ENCODE assay signal across 16 cellular contexts in genomic region chr16:81136331-81137011, GRCh38. TPM values are rescaled to one million over a fixed set of nuclear protein-coding genes. Genes with fewer than 3 reads are reported as not detected.
DNase-seq lines count a peak whose midpoint lies in the region; TF ChIP-seq lines count a peak whose summit lies in the region.
"Had no signal": no experiment of that assay in that cellular context is flagged by ENCODE, and none has a peak within 500 bp of the region (broad histone marks: within the 10 kb centered on the region; RNA-seq: fewer than 3 reads in every experiment).

No MANE protein-coding gene starts in this region.

- H3K23ac ChIP-seq in mesenchymal stem cell (ENCODE audit: low read length in 2 of 2): no peak overlapping the region

- TF ChIP-seq CTCF in mammary epithelial cell (conservative IDR thresholded peaks at IDR 0.05 in 1 of 2, IDR thresholded peaks at IDR 0.05 in 1 of 2; ENCODE audit: extremely low read depth in 1 of 2, insufficient read depth in 1 of 2, low read depth in 1 of 2, low read length in 2 of 2) (no peak), testis (IDR thresholded peaks at IDR 0.05) (no peak)

- in situ Hi-C loops in mammary epithelial cell (cut with MboI; ENCODE audit: low sequenced_read_pairs in 2 of 2): no loop called here

- dilution Hi-C loops in mammary epithelial cell (cut with HindIII; ENCODE audit: low sequenced_read_pairs): no loop called here

- no peaks in the 10 kb centered on the region for H4K20me1 ChIP-seq in mammary epithelial cell (ENCODE audit: insufficient read depth, low read length)

- no peak overlapping the region for H2AK5ac ChIP-seq in mesenchymal stem cell (ENCODE audit: low read length, severe bottlenecking)

- H3K36me3 ChIP-seq in mammary epithelial cell (ENCODE audit: insufficient read depth, low read length) (no peaks in the 10 kb centered on the region), mesenchymal stem cell (ENCODE audit: control insufficient read depth in 1 of 2, insufficient read depth in 2 of 2, low read depth in 1 of 2, low read length in 2 of 2) (no peaks in the 10 kb centered on the region), testis (ENCODE audit: low read depth, missing control alignments) (no peaks in the 10 kb centered on the region)

- H3K9ac ChIP-seq in mammary epithelial cell (ENCODE audit: insufficient read depth, low read length) (no peak overlapping the region), mesenchymal stem cell (ENCODE audit: low read length) (peak overlapping the region; percentile 74)

- TF ChIP-seq POLR2A in testis (IDR thresholded peaks at IDR 0.05): no peak

- peak overlapping the region; percentile 52 for H3K4me2 ChIP-seq in mammary epithelial cell (ENCODE audit: insufficient read depth, low read depth, low read length)
- H3K4me2 ChIP-seq in mesenchymal stem cell (ENCODE audit: low read length, poor library complexity, severe bottlenecking): no peak overlapping the region
- H3K4me2 ChIP-seq: smooth muscle cell had no signal

- BruUV-seq in mammary epithelial cell (replicated peaks; lab: Mats Ljungman, UMichigan): no TSS peak

- no peak overlapping the region for H4K8ac ChIP-seq in mesenchymal stem cell (ENCODE audit: low read length)

- no peak overlapping the region for H3K18ac ChIP-seq in mesenchymal stem cell (ENCODE audit: low read depth in 1 of 2, low read length in 2 of 2)

- H3K9me3 ChIP-seq in mammary epithelial cell (replicated peaks; ENCODE audit: insufficient read depth, low read length) (no peaks in the 10 kb centered on the region), mesenchymal stem cell (ENCODE audit: control insufficient read depth, low read length) (no peaks in the 10 kb centered on the region), testis (no peaks in the 10 kb centered on the region)

- H2BK15ac ChIP-seq in mesenchymal stem cell (ENCODE audit: low read depth, poor library complexity, severe bottlenecking): no peak overlapping the region

- no peak overlapping the region for H2BK120ac ChIP-seq in mesenchymal stem cell (ENCODE audit: low read depth, low read length)

- H2BK5ac ChIP-seq in mesenchymal stem cell (ENCODE audit: low read depth, low read length, poor library complexity, severe bottlenecking): no peak overlapping the region

- no peak overlapping the region for H3K27ac ChIP-seq in mammary epithelial cell (ENCODE audit: insufficient read depth, low read depth, low read length)
- H3K27ac ChIP-seq in mesenchymal stem cell (ENCODE audit: low read length, poor library complexity, severe bottlenecking): no peak overlapping the region
- H3K27ac ChIP-seq in testis: peak overlapping the region; percentile 7 to 59

- peak; percentile 24 for DNase-seq in NCI-H1436 (lab: John Stamatoyannopoulos, UW)
- DNase-seq in NCI-H1436 treated with DMSO at 0.1 percent for 48 hours (lab: John Stamatoyannopoulos, UW): no peak
- DNase-seq in mammary epithelial cell: no peak
- DNase-seq in mesenchymal stem cell: no peak
- DNase-seq in testis: no peak
- no peak for DNase-seq in activated CD4-positive, alpha-beta T cell treated with anti-CD3 and anti-CD28 coated beads for 48 hours
- DNase-seq in OCI-M1 (lab: John Stamatoyannopoulos, UW): no peak
- no peak for DNase-seq in NCI-H2081 (lab: John Stamatoyannopoulos, UW)
- DNase-seq: activated CD4-positive, alpha-beta T cell treated with anti-CD3 and anti-CD28 coated beads for 4 hours; activated T-cell treated with anti-CD3 and anti-CD28 coated beads, Interleukin-2, amount 50 U/mL, for 4 hours; amniotic stem cell; effector memory CD4-positive, alpha-beta T cell; H9; naive thymus-derived CD4-positive, alpha-beta T cell; T-helper 1 cell had no signal

- H3K4me3 ChIP-seq in mammary epithelial cell (replicated peaks in 1 of 3; ENCODE audit: insufficient read depth in 1 of 3, low read depth in 2 of 3, low read length in 3 of 3) (no peak overlapping the region), mesenchymal stem cell (ENCODE audit: insufficient read depth in 1 of 2, low read depth in 1 of 2, low read length in 2 of 2) (peak overlapping the region in 1 of 2 experiments; percentile 54), testis (no peak overlapping the region)
- H3K4me3 ChIP-seq: smooth muscle cell had no signal

- H3K14ac ChIP-seq in mesenchymal stem cell (ENCODE audit: low read length in 2 of 2): no peak overlapping the region

- CTCF ChIA-PET in mammary epithelial cell (lab: Charles Lee; ENCODE audit: low non-redundant PET): interaction anchor here (0.6 kb wide), 1 partner anchor 101 kb away, joined by 3 read pairs; the partner anchor contains the start of gene ATMIN

- 64% methylated on average over 6 of the region's 6 CpGs for WGBS in mammary epithelial cell (ENCODE audit: low coverage, missing lambda C conversion rate)
- WGBS in mesenchymal stem cell: 47% methylated on average over 5 of the region's 6 CpGs
- 54 to 58% methylated on average over 6 of the region's 6 CpGs for WGBS in testis, 2 donors

- no peak overlapping the region for H3K4ac ChIP-seq in mesenchymal stem cell (ENCODE audit: low read depth in 1 of 2, low read length in 2 of 2)

- no peak overlapping the region for H4K91ac ChIP-seq in mesenchymal stem cell (ENCODE audit: low read length)

- no peaks in the 10 kb centered on the region for H3K79me2 ChIP-seq in mammary epithelial cell (ENCODE audit: insufficient read depth, low read length)

- no peak overlapping the region for H2BK12ac ChIP-seq in mesenchymal stem cell (ENCODE audit: low read length in 2 of 2)

- no peaks in the 10 kb centered on the region for H3K79me1 ChIP-seq in mesenchymal stem cell (replicated peaks; ENCODE audit: low read length, poor library complexity, severe bottlenecking)

- H3K4me1 ChIP-seq in mammary epithelial cell (ENCODE audit: insufficient read depth, low read length) (peaks cover 13% of the 10 kb centered on the region), mesenchymal stem cell (ENCODE audit: control insufficient read depth, insufficient read depth, low read depth, low read length) (no peaks in the 10 kb centered on the region), testis (peaks cover 16% of the 10 kb centered on the region)

- H3K27me3 ChIP-seq in mammary epithelial cell (ENCODE audit: insufficient read depth, low read length): no peaks in the 10 kb centered on the region
- no peaks in the 10 kb centered on the region for H3K27me3 ChIP-seq in mesenchymal stem cell (ENCODE audit: control insufficient read depth in 1 of 2, insufficient read depth in 1 of 2, low read length in 2 of 2)
- H3K27me3 ChIP-seq in testis: no peaks in the 10 kb centered on the region

- intact Hi-C loops in mammary epithelial cell (cut with micrococcal nuclease): no loop called here
- intact Hi-C loops in testis (cut with DNase I; ENCODE audit: low total_unique reads): no loop called here

- H2AFZ ChIP-seq in mammary epithelial cell (ENCODE audit: low read depth, low read length): peak overlapping the region; percentile 55
- no peak overlapping the region for H2AFZ ChIP-seq in mesenchymal stem cell (ENCODE audit: low read depth, low read length)

RNA-seq across cellular contexts. Expression of gene GCSH, which starts 40.3 kb away (rescaled TPM):
- total RNA-seq in mammary epithelial cell (10 to 100 TPM; 27.5 to 41.9 TPM), testis (10 to 100 TPM; 10.3 to 18.4 TPM)
- polyA plus RNA-seq in mammary epithelial cell (28.3 TPM), testis (ENCODE audit: insufficient read depth, low read depth, low replicate concordance) (19.4 TPM)
- 14.7 TPM for polyA minus RNA-seq in mammary epithelial cell
- 31.2 TPM for polyA plus RNA-seq in mesenchymal stem cell (2013, experiment 1 of 2)
- polyA plus RNA-seq in mesenchymal stem cell (2013, experiment 2 of 2): 36.8 TPM

RNA-seq across cellular contexts. Expression of gene C16orf46, which starts 59.4 kb away (rescaled TPM):
- total RNA-seq in mammary epithelial cell (under 1 TPM; 0.17 to 0.99 TPM), testis (10 to 100 TPM; 10.2 to 15.2 TPM)
- polyA plus RNA-seq in mammary epithelial cell (0.42 TPM), testis (ENCODE audit: insufficient read depth, low read depth, low replicate concordance) (7.7 TPM)
- not detected for polyA minus RNA-seq in mammary epithelial cell
- polyA plus RNA-seq in mesenchymal stem cell (2013, experiment 1 of 2): 0.79 TPM
- polyA plus RNA-seq in mesenchymal stem cell (2013, experiment 2 of 2): 1.1 TPM

Comparison
In these comparisons a context has a peak if more than half of its experiments do, and no peak if none do; other contexts are left out.
1. H3K27ac ChIP-seq: peak in testis (2 of 2); none in mammary epithelial cell (single experiment) and mesenchymal stem cell (single experiment).
2. RNA of gene C16orf46, which starts 59.4 kb away (total RNA-seq): 10.2 to 15.2 TPM in testis; 0.17 to 0.99 TPM in mammary epithelial cell; every median in the first group is over 4 times any median in the second.